ENCODE assay signal across 8 cellular contexts in genomic region chr2:219277703-219278654, GRCh38. TPM values are rescaled to one million over a fixed set of nuclear protein-coding genes. Genes with fewer than 3 reads are reported as not detected.
A peak's percentile ranks its signal among the peaks of the same experiment; 100 is the strongest.
DNase-seq lines count a peak whose midpoint lies in the region; ATAC-seq and TF ChIP-seq lines count a peak whose summit lies in the region.

No MANE protein-coding gene starts in this region.

- H3K27me3 ChIP-seq in HUES48 (ENCODE audit: control insufficient read depth, insufficient read depth, low read length) = no peaks in the 10 kb centered on the region
- H3K27me3 ChIP-seq in esophagus squamous epithelium = no peaks in the 10 kb centered on the region

- CTCF ChIA-PET in OCI-LY7 (lab: Charles Lee; ENCODE audit: unreplicated experiment) = interaction anchor here (0.6 to 3.0 kb wide), 8 partner anchors 14 to 885 kb away, joined by 3 to 13 read pairs (median 6); partner anchors contain the start of genes TUBA4A and TUBA4B

- peak; percentile 25 for ATAC-seq in GM18499 (IDR thresholded peaks at IDR 0.05; ENCODE audit: insufficient read depth, unreplicated experiment)
- no peak for ATAC-seq in activated T-cell treated with anti-CD3 and anti-CD28 coated beads, Interleukin-2, amount 50 U/mL, for 4 hours
- no peak for ATAC-seq in naive B cell (ENCODE audit: low read depth in 2 of 2)
- peak; percentile 17 to 22 for ATAC-seq in stimulated activated naive B cell treated with anti-CD40 and anti-IgM and Interleukin-4, amounts not matched to agents 10 μg/mL and 1 μg/mL and 100 μg/mL, for 72 hours (replicated peaks)

- H3K9me2 ChIP-seq in OCI-LY7 (ENCODE audit: insufficient read depth, low read length) = no peaks in the 10 kb centered on the region

- peaks cover 19% of the 10 kb centered on the region; the same call in 1 of the 2 replicates for H3K79me2 ChIP-seq in OCI-LY7 (ENCODE audit: insufficient read depth, low read depth, low read length)

- H3K4me3 Mint-ChIP-seq in activated T-cell treated with anti-CD3 and anti-CD28 coated beads, Interleukin-2, amount 50 U/mL, for 4 hours = peak overlapping the region; percentile 93
- peak overlapping the region; percentile 83 to 96 (median 94) for H3K4me3 Mint-ChIP-seq in naive B cell
- peak overlapping the region; percentile 91 to 98 for H3K4me3 Mint-ChIP-seq in stimulated activated naive B cell treated with anti-CD40 and anti-IgM and Interleukin-4, amounts not matched to agents 10 μg/mL and 1 μg/mL and 100 μg/mL, for 72 hours

- H3K36me3 ChIP-seq in HUES48 (ENCODE audit: control insufficient read depth, insufficient read depth, low read length) (peaks cover 17% of the 10 kb centered on the region), OCI-LY7 (ENCODE audit: insufficient read depth, low read length) (peaks cover 27% of the 10 kb centered on the region), esophagus squamous epithelium (peaks cover 0 to 28% (median 0%) of the 10 kb centered on the region in 3 donors)

- intact Hi-C loops in OCI-LY7 (cut with micrococcal nuclease; ENCODE audit: unreplicated experiment) (loop anchor here (1.0 to 10.0 kb wide), 4 partner anchors 29 to 393 kb away; partner anchors contain the start of genes WNT10A and ZFAND2B), esophagus squamous epithelium (cut with DNase I) (no loop called here)

- peak overlapping the region; percentile 74 for H2AFZ ChIP-seq in OCI-LY7 (ENCODE audit: low read length)

- peaks cover 41% of the 10 kb centered on the region for H3K4me1 Mint-ChIP-seq in activated T-cell treated with anti-CD3 and anti-CD28 coated beads, Interleukin-2, amount 50 U/mL, for 4 hours (ENCODE audit: low read depth)
- peaks cover 36 to 42% (median 39%) of the 10 kb centered on the region in 3 donors for H3K4me1 Mint-ChIP-seq in naive B cell
- peaks cover 37 to 51% of the 10 kb centered on the region in 2 donors for H3K4me1 Mint-ChIP-seq in stimulated activated naive B cell treated with anti-CD40 and anti-IgM and Interleukin-4, amounts not matched to agents 10 μg/mL and 1 μg/mL and 100 μg/mL, for 72 hours

- H3K9me3 ChIP-seq in HUES48 (ENCODE audit: control insufficient read depth, insufficient read depth, low read length) (no peaks in the 10 kb centered on the region), OCI-LY7 (ENCODE audit: low read length) (no peaks in the 10 kb centered on the region), esophagus squamous epithelium (no peaks in the 10 kb centered on the region)

- peak overlapping the region; percentile 89 for H3K27ac ChIP-seq in HUES48 (ENCODE audit: low read depth, low read length)
- peak overlapping the region; percentile 90 for H3K27ac ChIP-seq in OCI-LY7 (ENCODE audit: low read depth, low read length, poor library complexity, severe bottlenecking)
- H3K27ac ChIP-seq in esophagus squamous epithelium = peak overlapping the region; percentile 95 to 99 (median 97)

- H3K4me3 ChIP-seq in HUES48 (ENCODE audit: low read depth, low read length) = peak overlapping the region; percentile 58
- peak overlapping the region; percentile 83 for H3K4me3 ChIP-seq in OCI-LY7 (ENCODE audit: low read depth, low read length, poor library complexity, severe bottlenecking)
- H3K4me3 ChIP-seq in esophagus squamous epithelium = peak overlapping the region in 2 of 4 donors; percentile 6 to 95

- 21 to 37% methylated on average over 19 to 23 of the region's 25 CpGs for WGBS in esophagus squamous epithelium, 2 donors

- peak overlapping the region; percentile 81 for H3K4me2 ChIP-seq in OCI-LY7 (ENCODE audit: low read length)

- H4K20me1 ChIP-seq in OCI-LY7 (ENCODE audit: insufficient read depth, low read length) = peaks cover 5% of the 10 kb centered on the region

- TF ChIP-seq CTCF in OCI-LY7 (conservative IDR thresholded peaks at IDR 0.05; ENCODE audit: low read length) = peak; percentile 98
- TF ChIP-seq CTCF in esophagus squamous epithelium (IDR thresholded peaks at IDR 0.05) = peak; percentile 93 to 99 (median 97)

- no peaks in the 10 kb centered on the region for H3K9me3 Mint-ChIP-seq in activated T-cell treated with anti-CD3 and anti-CD28 coated beads, Interleukin-2, amount 50 U/mL, for 4 hours
- no peaks in the 10 kb centered on the region for H3K9me3 Mint-ChIP-seq in naive B cell
- H3K9me3 Mint-ChIP-seq in stimulated activated naive B cell treated with anti-CD40 and anti-IgM and Interleukin-4, amounts not matched to agents 10 μg/mL and 1 μg/mL and 100 μg/mL, for 72 hours = no peaks in the 10 kb centered on the region

- H3K36me3 Mint-ChIP-seq in activated T-cell treated with anti-CD3 and anti-CD28 coated beads, Interleukin-2, amount 50 U/mL, for 4 hours (ENCODE audit: insufficient read depth) = peaks cover 13% of the 10 kb centered on the region
- H3K36me3 Mint-ChIP-seq in naive B cell = peaks cover 4 to 6% of the 10 kb centered on the region in 2 donors
- peaks cover 18 to 27% of the 10 kb centered on the region in 2 donors for H3K36me3 Mint-ChIP-seq in stimulated activated naive B cell treated with anti-CD40 and anti-IgM and Interleukin-4, amounts not matched to agents 10 μg/mL and 1 μg/mL and 100 μg/mL, for 72 hours

- no peak for TF ChIP-seq POLR2A in esophagus squamous epithelium (IDR thresholded peaks at IDR 0.05)

- BruUV-seq in OCI-LY7 (replicated peaks; lab: Mats Ljungman, UMichigan) = no TSS peak

- peak overlapping the region; percentile 98 to 100 (median 100) for H3K27ac Mint-ChIP-seq in naive B cell
- peak overlapping the region; percentile 98 for H3K27ac Mint-ChIP-seq in stimulated activated naive B cell treated with anti-CD40 and anti-IgM and Interleukin-4, amounts not matched to agents 10 μg/mL and 1 μg/mL and 100 μg/mL, for 72 hours

- POLR2A ChIA-PET in OCI-LY7 (lab: Charles Lee) = interaction anchor here (0.6 to 3.4 kb wide), 14 partner anchors 12 to 364 kb away, joined by 3 to 21 read pairs (median 4); partner anchors contain the start of genes DNPEP, GLB1L, STK16 and TUBA4A

- peak; percentile 73 for DNase-seq in A172 (ENCODE audit: low spot score)
- DNase-seq in OCI-LY7 (ENCODE audit: low spot score) = peak; percentile 79
- DNase-seq in activated T-cell treated with anti-CD3 and anti-CD28 coated beads, Interleukin-2, amount 50 U/mL, for 4 hours = peak; percentile 70
- DNase-seq in esophagus squamous epithelium (lab: John Stamatoyannopoulos, UW) = no peak
- peak; percentile 75 for DNase-seq in naive B cell
- peak; percentile 70 for DNase-seq in stimulated activated naive B cell treated with anti-CD40 and anti-IgM and Interleukin-4, amounts not matched to agents 10 μg/mL and 1 μg/mL and 100 μg/mL, for 72 hours

- no peaks in the 10 kb centered on the region for H3K27me3 Mint-ChIP-seq in activated T-cell treated with anti-CD3 and anti-CD28 coated beads, Interleukin-2, amount 50 U/mL, for 4 hours (ENCODE audit: low read depth)
- H3K27me3 Mint-ChIP-seq in naive B cell = no peaks in the 10 kb centered on the region
- no peaks in the 10 kb centered on the region for H3K27me3 Mint-ChIP-seq in stimulated activated naive B cell treated with anti-CD40 and anti-IgM and Interleukin-4, amounts not matched to agents 10 μg/mL and 1 μg/mL and 100 μg/mL, for 72 hours

- no peak overlapping the region for H3K9ac ChIP-seq in HUES48 (ENCODE audit: low read depth, low read length)

- H3K4me1 ChIP-seq in HUES48 (ENCODE audit: control insufficient read depth, insufficient read depth, low read length) = peaks cover 29% of the 10 kb centered on the region
- H3K4me1 ChIP-seq in OCI-LY7 (ENCODE audit: insufficient read depth, low read length, poor library complexity, severe bottlenecking) = peaks cover 39% of the 10 kb centered on the region
- H3K4me1 ChIP-seq in esophagus squamous epithelium = peaks cover 24 to 69% (median 35%) of the 10 kb centered on the region in 3 donors

RNA-seq across cellular contexts. Expression of gene DNAJB2, which starts 1.2 kb away (rescaled TPM):
- total RNA-seq in A172 (2014; rRNA removed; shearing (Covaris generic)) = 27.5 and 40.7 TPM in 2 replicates
- total RNA-seq in OCI-LY7 (2014; rRNA removed; shearing (Covaris generic)) = 49.9 and 53.0 TPM in 2 replicates
- total RNA-seq in OCI-LY7 (2022) (55.3 and 58.7 TPM in 2 replicates), esophagus squamous epithelium (10 to 100 TPM; 30.3 to 72.6 (median 35.1) TPM)
- 10 to 100 TPM; 28.2 to 33.9 (median 30.9) TPM for total RNA-seq in activated T-cell treated with anti-CD3 and anti-CD28 coated beads, Interleukin-2, amount 50 U/mL, for 4 hours
- polyA plus RNA-seq in naive B cell (ENCODE audit: low read depth in 6 of 6) = 10 to 100 TPM in 1 of 6 donors, 1 to 10 TPM in 5; 1.1 to 12.9 (median 8.8) TPM

RNA-seq across cellular contexts. Expression of gene TUBA4A, which starts 24.3 kb away (rescaled TPM):
- 106 and 115 TPM in 2 replicates for total RNA-seq in A172 (2014; rRNA removed; shearing (Covaris generic))
- 62.8 and 96.0 TPM in 2 replicates for total RNA-seq in OCI-LY7 (2014; rRNA removed; shearing (Covaris generic))
- total RNA-seq in OCI-LY7 (2022) (181 and 186 TPM in 2 replicates), esophagus squamous epithelium (100 to 1,000 TPM; 104 to 258 (median 169) TPM)
- 100 to 1,000 TPM; 167 to 201 (median 190) TPM for total RNA-seq in activated T-cell treated with anti-CD3 and anti-CD28 coated beads, Interleukin-2, amount 50 U/mL, for 4 hours
- 100 to 1,000 TPM; 129 to 165 (median 149) TPM for polyA plus RNA-seq in naive B cell (ENCODE audit: low read depth in 6 of 6)

RNA-seq across cellular contexts. Expression of gene TUBA4B, which starts 24.9 kb away (rescaled TPM):
- not detected in 2 replicates for total RNA-seq in A172 (2014; rRNA removed; shearing (Covaris generic))
- total RNA-seq in OCI-LY7 (2014; rRNA removed; shearing (Covaris generic)) = not detected in 2 replicates
- total RNA-seq in OCI-LY7 (2022) (0.28 TPM in 1 of 2 replicates, not detected in the other), esophagus squamous epithelium (not detected)
- not detected for total RNA-seq in activated T-cell treated with anti-CD3 and anti-CD28 coated beads, Interleukin-2, amount 50 U/mL, for 4 hours
- polyA plus RNA-seq in naive B cell (ENCODE audit: low read depth in 6 of 6) = not detected

RNA-seq across cellular contexts. Expression of gene PTPRN, which starts 31.2 kb away (rescaled TPM):
- total RNA-seq in A172 (2014; rRNA removed; shearing (Covaris generic)) = 19.3 and 31.5 TPM in 2 replicates
- total RNA-seq in OCI-LY7 (2014; rRNA removed; shearing (Covaris generic)) = not detected in 2 replicates
- total RNA-seq in OCI-LY7 (2022) (not detected in 2 replicates), esophagus squamous epithelium (not detected)
- under 1 TPM in 1 of 3 donors, not detected in 2; 0.19 TPM for total RNA-seq in activated T-cell treated with anti-CD3 and anti-CD28 coated beads, Interleukin-2, amount 50 U/mL, for 4 hours
- under 1 TPM in 4 of 6 donors, not detected in 2; 0.29 to 0.80 (median 0.59) TPM for polyA plus RNA-seq in naive B cell (ENCODE audit: low read depth in 6 of 6)

RNA-seq across cellular contexts. Expression of gene STK16, which starts 32.7 kb away (rescaled TPM):
- 16.3 and 23.1 TPM in 2 replicates for total RNA-seq in A172 (2014; rRNA removed; shearing (Covaris generic))
- 19.6 and 23.4 TPM in 2 replicates for total RNA-seq in OCI-LY7 (2014; rRNA removed; shearing (Covaris generic))
- 39.5 and 42.8 TPM in 2 replicates for total RNA-seq in OCI-LY7 (2022)
- 10 to 100 TPM; 19.1 to 21.3 (median 21.0) TPM for total RNA-seq in activated T-cell treated with anti-CD3 and anti-CD28 coated beads, Interleukin-2, amount 50 U/mL, for 4 hours
- 10 to 100 TPM in 3 of 4 donors, 1 to 10 TPM in 1; 8.6 to 27.4 (median 19.3) TPM for total RNA-seq in esophagus squamous epithelium
- 10 to 100 TPM; 14.7 to 28.3 (median 21.9) TPM for polyA plus RNA-seq in naive B cell (ENCODE audit: low read depth in 6 of 6)

Comparison
In these comparisons a context has a peak if more than half of its experiments do, and no peak if none do; other contexts are left out.
1. ATAC-seq: peak in GM18499 (single experiment) and stimulated activated naive B cell treated with anti-CD40 and anti-IgM and Interleukin-4, amounts not matched to agents 10 μg/mL and 1 μg/mL and 100 μg/mL, for 72 hours (2 of 2); none in activated T-cell treated with anti-CD3 and anti-CD28 coated beads, Interleukin-2, amount 50 U/mL, for 4 hours (0 of 2) and naive B cell (0 of 2).
2. Peak in every context shown above with its lines, with median percentiles within 50 percentile points of each other: H3K27ac ChIP-seq and H3K4me3 Mint-ChIP-seq.